In genomic region chr7:68492359-68492690, GRCh38 we compare ENCODE assay signal across 30 cellular contexts.
DNase-seq lines count a peak whose midpoint lies in the region; ATAC-seq, FAIRE-seq and TF ChIP-seq lines count a peak whose summit lies in the region.
"Had no signal": no experiment of that assay in that cellular context is flagged by ENCODE, and none has a peak within 500 bp of the region (broad histone marks: within the 10 kb centered on the region; RNA-seq: fewer than 3 reads in every experiment).

No MANE protein-coding gene starts in this region.

- TF ChIP-seq CTCF in HepG2 (CRISPR knock-in tag; IDR thresholded peaks at IDR 0.05) (no peak), right lobe of liver (IDR thresholded peaks at IDR 0.05) (no peak), neural cell (IDR thresholded peaks at IDR 0.05; ENCODE audit: poor library complexity, severe bottlenecking) (no peak)

- intact Hi-C loops in HepG2 (cut with micrococcal nuclease; ENCODE audit: unreplicated experiment) (no loop called here), right lobe of liver (cut with DNase I) (no loop called here)

- CTCF ChIA-PET in HepG2 (lab: Yijun Ruan, JAX; ENCODE audit: low intra/inter-chr PET ratio, low total read pairs): no interaction called here

- no TSS peak for BruUV-seq in HepG2 (replicated peaks; lab: Mats Ljungman, UMichigan)

- H3K9me3 ChIP-seq in HepG2 (ENCODE audit: low read length) (peaks cover 60% of the 10 kb centered on the region), right lobe of liver (no peaks in the 10 kb centered on the region), neural cell (ENCODE audit: low read length) (peaks cover 4% of the 10 kb centered on the region)
- H3K9me3 ChIP-seq: A549, Caco-2 had no signal

- H3K36me3 ChIP-seq in HepG2 (replicated peaks in 1 of 2; ENCODE audit: control insufficient read depth in 1 of 2, insufficient read depth in 2 of 2, low read length in 2 of 2) (no peaks in the 10 kb centered on the region), right lobe of liver (no peaks in the 10 kb centered on the region), neural cell (ENCODE audit: insufficient read depth, low read length) (no peaks in the 10 kb centered on the region)
- H3K36me3 ChIP-seq: BE2C; BLaER1; BLaER1 treated with 17β-estradiol and CSF1 and Interleukin-3, amounts not matched to agents 10 nM and 100 nM had no signal

- no peaks in the 10 kb centered on the region for H3F3A ChIP-seq in neural cell (ENCODE audit: insufficient read depth, low read length, poor library complexity, severe bottlenecking)

- H4K20me1 ChIP-seq in HepG2 (ENCODE audit: insufficient read depth, low read length) (no peaks in the 10 kb centered on the region), neural cell (ENCODE audit: insufficient read depth) (no peaks in the 10 kb centered on the region)
- H4K20me1 ChIP-seq: BLaER1; BLaER1 treated with 17β-estradiol and CSF1 and Interleukin-3, amounts not matched to agents 10 nM and 100 nM had no signal

- H2AFZ ChIP-seq in HepG2 (ENCODE audit: low read length): no peak overlapping the region
- H2AFZ ChIP-seq in neural cell (ENCODE audit: low read depth, low read length): no peak overlapping the region

- in situ Hi-C loops in HepG2 (cut with HindIII; ENCODE audit: extremely low pct_ligation_motif_present, low pct_unique_long_range_greater_than_20kb): no loop called here

- POLR2A ChIA-PET in HepG2 (lab: Yijun Ruan, JAX): no interaction called here

- H3K9me2 ChIP-seq in neural cell (ENCODE audit: insufficient read depth, low read length): no peaks in the 10 kb centered on the region

- WGBS in HepG2 (ENCODE audit: low lambda C conversion rate): 3% methylated on average over 1 of the region's 1 CpG
- WGBS in right lobe of liver (ENCODE audit: insufficient coverage, low coverage, low lambda C conversion rate, missing lambda C conversion rate): 100% methylated on average over 1 of the region's 1 CpG

- TF ChIP-seq EP300 in HepG2 (IDR thresholded peaks at IDR 0.05; ENCODE audit: low read depth in 2 of 2, low read length in 2 of 2) (no peak), HepG2 (CRISPR knock-in tag; IDR thresholded peaks at IDR 0.05; ENCODE audit: borderline replicate concordance) (no peak), neural cell (conservative IDR thresholded peaks at IDR 0.05; ENCODE audit: poor library complexity, severe bottlenecking) (peak; percentile 88)

- H3K79me2 ChIP-seq in HepG2 (ENCODE audit: insufficient read depth, low read length) (no peaks in the 10 kb centered on the region), neural cell (replicated peaks; ENCODE audit: insufficient read depth, low read length) (no peaks in the 10 kb centered on the region)

- H3K27ac ChIP-seq in HepG2 (ENCODE audit: extremely low read length, insufficient read depth, low read length): no peak overlapping the region
- no peak overlapping the region for H3K27ac ChIP-seq in right lobe of liver
- no peak overlapping the region for H3K27ac ChIP-seq in neural cell (ENCODE audit: low read length)
- H3K27ac ChIP-seq: 22Rv1; A549; BLaER1; BLaER1 treated with 17β-estradiol and CSF1 and Interleukin-3, amounts not matched to agents 10 nM and 100 nM; C4-2B had no signal

- no peak for DNase-seq in HepG2 (ENCODE audit: low spot score)
- DNase-seq in right lobe of liver: no peak
- DNase-seq in hepatic stellate cell (ENCODE audit: low spot score): no peak
- DNase-seq: 8988T; ACHN; AML-193; BE2C; C1 segment of cervical spinal cord; Caco-2; Calu3; CD4-positive, alpha-beta memory T cell; CD4-positive, alpha-beta T cell; CD4-positive, CD25-positive, alpha-beta regulatory T cell; CD8-positive, alpha-beta memory T cell; CD8-positive, alpha-beta T cell; COR-L47; DMS 273 treated with DMSO at 0.1 percent for 48 hours; DMS153; DMS53; DMS79; DMS79 treated with DMSO at 0.1 percent for 48 hours; DND-41; EL had no signal

- H3K9ac ChIP-seq in HepG2 (ENCODE audit: insufficient read depth, low read depth, low read length): no peak overlapping the region
- no peak overlapping the region for H3K9ac ChIP-seq in neural cell (ENCODE audit: low read length)
- H3K9ac ChIP-seq: BLaER1; BLaER1 treated with 17β-estradiol and CSF1 and Interleukin-3, amounts not matched to agents 10 nM and 100 nM had no signal

- no peak for TF ChIP-seq POLR2A in HepG2 (IDR thresholded peaks at IDR 0.05; ENCODE audit: insufficient read depth in 1 of 2, low read depth in 2 of 2, low read length in 2 of 2)
- no peak for TF ChIP-seq POLR2A in right lobe of liver (IDR thresholded peaks at IDR 0.05)

- H3K4me3 ChIP-seq in HepG2 (replicated peaks in 1 of 3; ENCODE audit: insufficient read depth in 1 of 3, low read depth in 2 of 3, low read length in 3 of 3): no peak overlapping the region
- H3K4me3 ChIP-seq in right lobe of liver: no peak overlapping the region
- no peak overlapping the region for H3K4me3 ChIP-seq in neural cell (ENCODE audit: low read length)
- H3K4me3 ChIP-seq: A549; BLaER1; BLaER1 treated with 17β-estradiol and CSF1 and Interleukin-3, amounts not matched to agents 10 nM and 100 nM had no signal

- no peak for TF ChIP-seq RAD21 in HepG2 (CRISPR knock-in tag; IDR thresholded peaks at IDR 0.05)
- TF ChIP-seq RAD21 in neural cell (conservative IDR thresholded peaks at IDR 0.05): no peak

- no peak overlapping the region for H3K4me2 ChIP-seq in HepG2 (ENCODE audit: low read depth, low read length)
- no peak overlapping the region for H3K4me2 ChIP-seq in neural cell (ENCODE audit: low read length)
- H3K4me2 ChIP-seq: A549; BLaER1; BLaER1 treated with 17β-estradiol and CSF1 and Interleukin-3, amounts not matched to agents 10 nM and 100 nM had no signal

- no peaks in the 10 kb centered on the region for H3K27me3 ChIP-seq in HepG2 (ENCODE audit: control insufficient read depth in 1 of 2, insufficient read depth in 2 of 2, low read length in 2 of 2)
- H3K27me3 ChIP-seq in right lobe of liver: no peaks in the 10 kb centered on the region
- H3K27me3 ChIP-seq in neural cell (ENCODE audit: insufficient read depth, low read depth, low read length): no peaks in the 10 kb centered on the region
- H3K27me3 ChIP-seq: BE2C; BLaER1; BLaER1 treated with 17β-estradiol and CSF1 and Interleukin-3, amounts not matched to agents 10 nM and 100 nM had no signal

- H3K4me1 ChIP-seq in HepG2 (ENCODE audit: insufficient read depth, low read length): no peaks in the 10 kb centered on the region
- H3K4me1 ChIP-seq in right lobe of liver: no peaks in the 10 kb centered on the region
- H3K4me1 ChIP-seq: A549; BLaER1; BLaER1 treated with 17β-estradiol and CSF1 and Interleukin-3, amounts not matched to agents 10 nM and 100 nM; Caco-2 had no signal

- no peak for FAIRE-seq in HepG2 (lab: Jason Lieb, UNC)
- FAIRE-seq: A204.1 had no signal

- ATAC-seq in HepG2: no peak
- ATAC-seq in right lobe of liver: no peak
- ATAC-seq: A549; CD8-positive, alpha-beta T cell had no signal

TF ChIP-seq in HepG2, 621 proteins besides CTCF, POLR2A, EP300 and RAD21:
- TF ChIP-seq PAWR (CRISPR knock-in tag; IDR thresholded peaks at IDR 0.05; ENCODE audit: borderline replicate concordance) (no peak), CREB1 (IDR thresholded peaks at IDR 0.05) (peak; percentile 91), CREB1 (CRISPR knock-in tag; IDR thresholded peaks at IDR 0.05) (no peak), KLF15 (CRISPR knock-in tag; IDR thresholded peaks at IDR 0.05; ENCODE audit: borderline replicate concordance) (no peak), POLR2AphosphoS2 (IDR thresholded peaks at IDR 0.05; ENCODE audit: low read depth, low read length) (no peak), PPARG (CRISPR knock-in tag; conservative IDR thresholded peaks at IDR 0.05) (no peak)
TF ChIP-seq in HepG2: peak in this region for 1.

TF ChIP-seq in neural cell, 6 proteins besides CTCF, POLR2A, EP300 and RAD21:
- TF ChIP-seq SMC3 (conservative IDR thresholded peaks at IDR 0.05; ENCODE audit: poor library complexity) (no peak), POLR2AphosphoS5 (IDR thresholded peaks at IDR 0.05) (peak; percentile 21)
TF ChIP-seq in neural cell: peak in this region for 1.
